Comparison of ENCODE assay signal across 1 cellular context in the genomic region with DNA sequence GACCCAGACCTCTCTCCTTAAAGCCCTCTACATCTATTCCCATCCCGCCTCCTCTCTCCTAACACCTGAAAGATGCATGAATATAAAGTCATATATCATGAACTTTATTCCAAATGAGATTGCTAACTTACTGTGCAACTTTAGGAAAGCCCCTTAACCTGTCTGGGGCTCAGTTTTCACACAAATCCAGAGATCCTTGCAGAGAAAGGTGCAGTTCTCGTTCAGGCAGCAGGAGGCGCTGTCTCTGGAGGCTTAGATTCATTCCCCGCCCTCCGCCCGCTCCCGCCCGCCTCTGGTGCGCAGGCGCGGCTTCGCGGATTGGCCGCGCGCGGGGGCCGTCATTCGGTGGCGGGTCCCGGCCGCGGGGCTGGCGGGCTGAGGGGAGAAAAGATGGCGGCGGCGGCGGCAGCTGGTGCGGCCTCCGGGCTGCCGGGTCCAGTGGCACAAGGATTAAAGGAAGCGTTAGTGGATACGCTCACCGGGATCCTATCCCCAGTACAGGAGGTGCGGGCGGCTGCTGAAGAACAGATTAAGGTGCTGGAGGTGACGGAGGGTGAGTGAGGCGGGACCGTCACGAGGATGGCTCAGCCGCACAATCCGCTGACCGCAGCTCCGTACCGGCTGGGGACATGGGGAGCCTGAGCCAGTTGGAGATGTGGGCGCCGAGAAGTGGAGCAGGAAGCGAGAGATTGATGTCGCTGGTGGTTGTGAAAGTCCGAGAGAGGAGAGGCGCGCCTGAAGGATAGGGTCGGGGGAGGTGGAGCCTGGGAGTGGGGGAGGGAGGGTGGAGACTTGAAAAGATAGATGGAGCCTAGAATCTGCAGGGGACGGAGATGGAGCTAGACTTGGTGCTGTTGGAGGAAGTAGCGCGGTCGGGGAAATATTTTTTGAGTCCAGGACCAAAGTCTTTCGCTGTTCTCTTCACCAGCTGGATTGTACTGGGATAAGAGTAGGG.
TF ChIP-seq lines count a peak whose summit lies in the region.

A gene (plus strand): TSS at position 338 of the 955 bp plus-strand sequence. CDS start 53 bp downstream, at position 391.

TF ChIP-seq in HEK293, 187 proteins besides CTCF, POLR2A, EP300 and RAD21 (continued from another document and continues in another):
- TF ChIP-seq, protein P1, sequence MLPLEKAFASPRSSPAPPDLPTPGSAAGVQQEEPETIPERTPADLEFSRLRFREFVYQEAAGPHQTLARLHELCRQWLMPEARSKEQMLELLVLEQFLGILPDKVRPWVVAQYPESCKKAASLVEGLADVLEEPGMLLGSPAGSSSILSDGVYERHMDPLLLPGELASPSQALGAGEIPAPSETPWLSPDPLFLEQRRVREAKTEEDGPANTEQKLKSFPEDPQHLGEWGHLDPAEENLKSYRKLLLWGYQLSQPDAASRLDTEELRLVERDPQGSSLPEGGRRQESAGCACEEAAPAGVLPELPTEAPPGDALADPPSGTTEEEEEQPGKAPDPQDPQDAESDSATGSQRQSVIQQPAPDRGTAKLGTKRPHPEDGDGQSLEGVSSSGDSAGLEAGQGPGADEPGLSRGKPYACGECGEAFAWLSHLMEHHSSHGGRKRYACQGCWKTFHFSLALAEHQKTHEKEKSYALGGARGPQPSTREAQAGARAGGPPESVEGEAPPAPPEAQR (tag by site-specific recombination; IDR thresholded peaks at IDR 0.05): 0 out of 2 replicates have a peak, but pooled peaks have one; percentile 17
- TF ChIP-seq, protein P2, sequence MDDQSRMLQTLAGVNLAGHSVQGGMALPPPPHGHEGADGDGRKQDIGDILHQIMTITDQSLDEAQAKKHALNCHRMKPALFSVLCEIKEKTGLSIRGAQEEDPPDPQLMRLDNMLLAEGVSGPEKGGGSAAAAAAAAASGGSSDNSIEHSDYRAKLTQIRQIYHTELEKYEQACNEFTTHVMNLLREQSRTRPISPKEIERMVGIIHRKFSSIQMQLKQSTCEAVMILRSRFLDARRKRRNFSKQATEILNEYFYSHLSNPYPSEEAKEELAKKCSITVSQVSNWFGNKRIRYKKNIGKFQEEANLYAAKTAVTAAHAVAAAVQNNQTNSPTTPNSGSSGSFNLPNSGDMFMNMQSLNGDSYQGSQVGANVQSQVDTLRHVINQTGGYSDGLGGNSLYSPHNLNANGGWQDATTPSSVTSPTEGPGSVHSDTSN (CRISPR knock-in tag; IDR thresholded peaks at IDR 0.05): no peak
- TF ChIP-seq ZNF510 (tag by site-specific recombination; IDR thresholded peaks at IDR 0.05; ENCODE audit: insufficient replicate concordance) (no peak), ZNF658 (tag by site-specific recombination; IDR thresholded peaks at IDR 0.05) (no peak), ZNF664 (tag by site-specific recombination; IDR thresholded peaks at IDR 0.05) (no peak), ZNF311 (tag by site-specific recombination; IDR thresholded peaks at IDR 0.05; ENCODE audit: borderline replicate concordance) (no peak), ZNF433 (tag by site-specific recombination; IDR thresholded peaks at IDR 0.05; ENCODE audit: low read depth) (no peak), ZNF2 (tag by site-specific recombination; IDR thresholded peaks at IDR 0.05) (peak; percentile 91), ZNF157 (tag by site-specific recombination; IDR thresholded peaks at IDR 0.05) (no peak), ZNF274 (IDR thresholded peaks at IDR 0.05; ENCODE audit: low read length) (no peak), ZNF274 (tag by site-specific recombination; IDR thresholded peaks at IDR 0.05; ENCODE audit: borderline replicate concordance) (no peak), ZNF223 (tag by site-specific recombination; IDR thresholded peaks at IDR 0.05) (no peak), ZXDB (tag by site-specific recombination; IDR thresholded peaks at IDR 0.05) (peak; percentile 81), ZNF155 (tag by site-specific recombination; IDR thresholded peaks at IDR 0.05) (no peak), ZNF596 (tag by site-specific recombination; IDR thresholded peaks at IDR 0.05) (no peak), KLF10 (tag by site-specific recombination; IDR thresholded peaks at IDR 0.05) (peak; percentile 49; the same call in 1 of the 2 replicates), SCRT2 (tag by site-specific recombination; IDR thresholded peaks at IDR 0.05) (no peak), SP3 (tag by site-specific recombination; IDR thresholded peaks at IDR 0.05) (peak; percentile 69), ZNF221 (tag by site-specific recombination; IDR thresholded peaks at IDR 0.05; ENCODE audit: borderline replicate concordance) (no peak), ZNF629 (tag by site-specific recombination; IDR thresholded peaks at IDR 0.05) (peak; percentile 61; the same call in 1 of the 2 replicates), ZSCAN30 (tag by site-specific recombination; IDR thresholded peaks at IDR 0.05) (peak; percentile 68), KLF9 (tag by site-specific recombination; IDR thresholded peaks at IDR 0.05; ENCODE audit: low read depth) (no peak), SP2 (tag by site-specific recombination; IDR thresholded peaks at IDR 0.05) (peak; percentile 60; the same call in 1 of the 2 replicates)
- TF ChIP-seq, protein P3, sequence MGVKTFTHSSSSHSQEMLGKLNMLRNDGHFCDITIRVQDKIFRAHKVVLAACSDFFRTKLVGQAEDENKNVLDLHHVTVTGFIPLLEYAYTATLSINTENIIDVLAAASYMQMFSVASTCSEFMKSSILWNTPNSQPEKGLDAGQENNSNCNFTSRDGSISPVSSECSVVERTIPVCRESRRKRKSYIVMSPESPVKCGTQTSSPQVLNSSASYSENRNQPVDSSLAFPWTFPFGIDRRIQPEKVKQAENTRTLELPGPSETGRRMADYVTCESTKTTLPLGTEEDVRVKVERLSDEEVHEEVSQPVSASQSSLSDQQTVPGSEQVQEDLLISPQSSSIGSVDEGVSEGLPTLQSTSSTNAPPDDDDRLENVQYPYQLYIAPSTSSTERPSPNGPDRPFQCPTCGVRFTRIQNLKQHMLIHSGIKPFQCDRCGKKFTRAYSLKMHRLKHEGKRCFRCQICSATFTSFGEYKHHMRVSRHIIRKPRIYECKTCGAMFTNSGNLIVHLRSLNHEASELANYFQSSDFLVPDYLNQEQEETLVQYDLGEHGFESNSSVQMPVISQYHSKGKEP (tag by site-specific recombination; IDR thresholded peaks at IDR 0.05): peak; percentile 29; the same call in 1 of the 2 replicates
- TF ChIP-seq, protein P4, sequence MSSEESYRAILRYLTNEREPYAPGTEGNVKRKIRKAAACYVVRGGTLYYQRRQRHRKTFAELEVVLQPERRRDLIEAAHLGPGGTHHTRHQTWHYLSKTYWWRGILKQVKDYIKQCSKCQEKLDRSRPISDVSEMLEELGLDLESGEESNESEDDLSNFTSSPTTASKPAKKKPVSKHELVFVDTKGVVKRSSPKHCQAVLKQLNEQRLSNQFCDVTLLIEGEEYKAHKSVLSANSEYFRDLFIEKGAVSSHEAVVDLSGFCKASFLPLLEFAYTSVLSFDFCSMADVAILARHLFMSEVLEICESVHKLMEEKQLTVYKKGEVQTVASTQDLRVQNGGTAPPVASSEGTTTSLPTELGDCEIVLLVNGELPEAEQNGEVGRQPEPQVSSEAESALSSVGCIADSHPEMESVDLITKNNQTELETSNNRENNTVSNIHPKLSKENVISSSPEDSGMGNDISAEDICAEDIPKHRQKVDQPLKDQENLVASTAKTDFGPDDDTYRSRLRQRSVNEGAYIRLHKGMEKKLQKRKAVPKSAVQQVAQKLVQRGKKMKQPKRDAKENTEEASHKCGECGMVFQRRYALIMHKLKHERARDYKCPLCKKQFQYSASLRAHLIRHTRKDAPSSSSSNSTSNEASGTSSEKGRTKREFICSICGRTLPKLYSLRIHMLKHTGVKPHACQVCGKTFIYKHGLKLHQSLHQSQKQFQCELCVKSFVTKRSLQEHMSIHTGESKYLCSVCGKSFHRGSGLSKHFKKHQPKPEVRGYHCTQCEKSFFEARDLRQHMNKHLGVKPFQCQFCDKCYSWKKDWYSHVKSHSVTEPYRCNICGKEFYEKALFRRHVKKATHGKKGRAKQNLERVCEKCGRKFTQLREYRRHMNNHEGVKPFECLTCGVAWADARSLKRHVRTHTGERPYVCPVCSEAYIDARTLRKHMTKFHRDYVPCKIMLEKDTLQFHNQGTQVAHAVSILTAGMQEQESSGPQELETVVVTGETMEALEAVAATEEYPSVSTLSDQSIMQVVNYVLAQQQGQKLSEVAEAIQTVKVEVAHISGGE (tag by site-specific recombination; conservative IDR thresholded peaks at IDR 0.05; ENCODE audit: low read depth): peak; percentile 40; the same call in 1 of the 2 replicates
- TF ChIP-seq, protein P5, sequence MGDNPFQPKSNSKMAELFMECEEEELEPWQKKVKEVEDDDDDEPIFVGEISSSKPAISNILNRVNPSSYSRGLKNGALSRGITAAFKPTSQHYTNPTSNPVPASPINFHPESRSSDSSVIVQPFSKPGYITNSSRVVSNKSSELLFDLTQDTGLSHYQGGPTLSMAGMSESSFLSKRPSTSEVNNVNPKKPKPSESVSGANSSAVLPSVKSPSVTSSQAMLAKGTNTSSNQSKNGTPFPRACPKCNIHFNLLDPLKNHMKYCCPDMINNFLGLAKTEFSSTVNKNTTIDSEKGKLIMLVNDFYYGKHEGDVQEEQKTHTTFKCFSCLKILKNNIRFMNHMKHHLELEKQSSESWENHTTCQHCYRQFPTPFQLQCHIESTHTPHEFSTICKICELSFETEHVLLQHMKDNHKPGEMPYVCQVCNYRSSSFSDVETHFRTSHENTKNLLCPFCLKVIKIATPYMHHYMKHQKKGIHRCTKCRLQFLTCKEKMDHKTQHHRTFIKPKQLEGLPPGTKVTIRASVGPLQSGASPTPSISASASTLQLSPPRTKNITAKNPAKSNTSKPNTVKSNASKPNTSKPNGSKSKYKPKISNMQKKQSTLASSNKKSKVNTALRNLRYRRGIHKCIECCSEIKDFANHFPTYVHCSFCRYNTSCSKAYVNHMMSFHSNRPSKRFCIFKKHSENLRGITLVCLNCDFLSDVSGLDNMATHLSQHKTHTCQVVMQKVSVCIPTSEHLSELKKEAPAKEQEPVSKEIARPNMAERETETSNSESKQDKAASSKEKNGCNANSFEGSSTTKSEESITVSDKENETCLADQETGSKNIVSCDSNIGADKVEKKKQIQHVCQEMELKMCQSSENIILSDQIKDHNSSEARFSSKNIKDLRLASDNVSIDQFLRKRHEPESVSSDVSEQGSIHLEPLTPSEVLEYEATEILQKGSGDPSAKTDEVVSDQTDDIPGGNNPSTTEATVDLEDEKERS (tag by site-specific recombination; IDR thresholded peaks at IDR 0.05): 0 out of 2 replicates have a peak, but pooled peaks have one; percentile 41
- TF ChIP-seq, protein P6, sequence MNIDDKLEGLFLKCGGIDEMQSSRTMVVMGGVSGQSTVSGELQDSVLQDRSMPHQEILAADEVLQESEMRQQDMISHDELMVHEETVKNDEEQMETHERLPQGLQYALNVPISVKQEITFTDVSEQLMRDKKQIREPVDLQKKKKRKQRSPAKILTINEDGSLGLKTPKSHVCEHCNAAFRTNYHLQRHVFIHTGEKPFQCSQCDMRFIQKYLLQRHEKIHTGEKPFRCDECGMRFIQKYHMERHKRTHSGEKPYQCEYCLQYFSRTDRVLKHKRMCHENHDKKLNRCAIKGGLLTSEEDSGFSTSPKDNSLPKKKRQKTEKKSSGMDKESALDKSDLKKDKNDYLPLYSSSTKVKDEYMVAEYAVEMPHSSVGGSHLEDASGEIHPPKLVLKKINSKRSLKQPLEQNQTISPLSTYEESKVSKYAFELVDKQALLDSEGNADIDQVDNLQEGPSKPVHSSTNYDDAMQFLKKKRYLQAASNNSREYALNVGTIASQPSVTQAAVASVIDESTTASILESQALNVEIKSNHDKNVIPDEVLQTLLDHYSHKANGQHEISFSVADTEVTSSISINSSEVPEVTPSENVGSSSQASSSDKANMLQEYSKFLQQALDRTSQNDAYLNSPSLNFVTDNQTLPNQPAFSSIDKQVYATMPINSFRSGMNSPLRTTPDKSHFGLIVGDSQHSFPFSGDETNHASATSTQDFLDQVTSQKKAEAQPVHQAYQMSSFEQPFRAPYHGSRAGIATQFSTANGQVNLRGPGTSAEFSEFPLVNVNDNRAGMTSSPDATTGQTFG (tag by site-specific recombination; IDR thresholded peaks at IDR 0.05; ENCODE audit: borderline replicate concordance): no peak
- TF ChIP-seq, protein P7, sequence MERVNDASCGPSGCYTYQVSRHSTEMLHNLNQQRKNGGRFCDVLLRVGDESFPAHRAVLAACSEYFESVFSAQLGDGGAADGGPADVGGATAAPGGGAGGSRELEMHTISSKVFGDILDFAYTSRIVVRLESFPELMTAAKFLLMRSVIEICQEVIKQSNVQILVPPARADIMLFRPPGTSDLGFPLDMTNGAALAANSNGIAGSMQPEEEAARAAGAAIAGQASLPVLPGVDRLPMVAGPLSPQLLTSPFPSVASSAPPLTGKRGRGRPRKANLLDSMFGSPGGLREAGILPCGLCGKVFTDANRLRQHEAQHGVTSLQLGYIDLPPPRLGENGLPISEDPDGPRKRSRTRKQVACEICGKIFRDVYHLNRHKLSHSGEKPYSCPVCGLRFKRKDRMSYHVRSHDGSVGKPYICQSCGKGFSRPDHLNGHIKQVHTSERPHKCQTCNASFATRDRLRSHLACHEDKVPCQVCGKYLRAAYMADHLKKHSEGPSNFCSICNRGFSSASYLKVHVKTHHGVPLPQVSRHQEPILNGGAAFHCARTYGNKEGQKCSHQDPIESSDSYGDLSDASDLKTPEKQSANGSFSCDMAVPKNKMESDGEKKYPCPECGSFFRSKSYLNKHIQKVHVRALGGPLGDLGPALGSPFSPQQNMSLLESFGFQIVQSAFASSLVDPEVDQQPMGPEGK (tag by site-specific recombination; IDR thresholded peaks at IDR 0.05): peak; percentile 69
- TF ChIP-seq, protein P8, sequence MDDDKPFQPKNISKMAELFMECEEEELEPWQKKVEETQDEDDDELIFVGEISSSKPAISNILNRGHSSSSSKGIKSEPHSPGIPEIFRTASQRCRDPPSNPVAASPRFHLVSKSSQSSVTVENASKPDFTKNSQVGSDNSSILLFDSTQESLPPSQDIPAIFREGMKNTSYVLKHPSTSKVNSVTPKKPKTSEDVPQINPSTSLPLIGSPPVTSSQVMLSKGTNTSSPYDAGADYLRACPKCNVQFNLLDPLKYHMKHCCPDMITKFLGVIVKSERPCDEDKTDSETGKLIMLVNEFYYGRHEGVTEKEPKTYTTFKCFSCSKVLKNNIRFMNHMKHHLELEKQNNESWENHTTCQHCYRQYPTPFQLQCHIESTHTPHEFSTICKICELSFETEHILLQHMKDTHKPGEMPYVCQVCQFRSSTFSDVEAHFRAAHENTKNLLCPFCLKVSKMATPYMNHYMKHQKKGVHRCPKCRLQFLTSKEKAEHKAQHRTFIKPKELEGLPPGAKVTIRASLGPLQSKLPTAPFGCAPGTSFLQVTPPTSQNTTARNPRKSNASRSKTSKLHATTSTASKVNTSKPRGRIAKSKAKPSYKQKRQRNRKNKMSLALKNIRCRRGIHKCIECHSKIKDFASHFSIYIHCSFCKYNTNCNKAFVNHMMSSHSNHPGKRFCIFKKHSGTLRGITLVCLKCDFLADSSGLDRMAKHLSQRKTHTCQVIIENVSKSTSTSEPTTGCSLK (tag by site-specific recombination; IDR thresholded peaks at IDR 0.05): no peak
- TF ChIP-seq, protein P9, sequence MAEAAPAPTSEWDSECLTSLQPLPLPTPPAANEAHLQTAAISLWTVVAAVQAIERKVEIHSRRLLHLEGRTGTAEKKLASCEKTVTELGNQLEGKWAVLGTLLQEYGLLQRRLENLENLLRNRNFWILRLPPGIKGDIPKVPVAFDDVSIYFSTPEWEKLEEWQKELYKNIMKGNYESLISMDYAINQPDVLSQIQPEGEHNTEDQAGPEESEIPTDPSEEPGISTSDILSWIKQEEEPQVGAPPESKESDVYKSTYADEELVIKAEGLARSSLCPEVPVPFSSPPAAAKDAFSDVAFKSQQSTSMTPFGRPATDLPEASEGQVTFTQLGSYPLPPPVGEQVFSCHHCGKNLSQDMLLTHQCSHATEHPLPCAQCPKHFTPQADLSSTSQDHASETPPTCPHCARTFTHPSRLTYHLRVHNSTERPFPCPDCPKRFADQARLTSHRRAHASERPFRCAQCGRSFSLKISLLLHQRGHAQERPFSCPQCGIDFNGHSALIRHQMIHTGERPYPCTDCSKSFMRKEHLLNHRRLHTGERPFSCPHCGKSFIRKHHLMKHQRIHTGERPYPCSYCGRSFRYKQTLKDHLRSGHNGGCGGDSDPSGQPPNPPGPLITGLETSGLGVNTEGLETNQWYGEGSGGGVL (tag by site-specific recombination; IDR thresholded peaks at IDR 0.05): peak; percentile 45; the same call in 1 of the 2 replicates
